Comparison of ENCODE assay signal across 8 cellular contexts in genomic region chr1:28668956-28669719, GRCh38. TPM values are rescaled to one million over a fixed set of nuclear protein-coding genes. Genes with fewer than 3 reads are reported as not detected.
DNase-seq lines count a peak whose midpoint lies in the region; ATAC-seq lines count a peak whose summit lies in the region.

No MANE protein-coding gene starts in this region.

- H3K27me3 ChIP-seq in duodenal mucosa (ENCODE audit: control insufficient read depth in 1 of 2, insufficient read depth in 2 of 2, low read length in 2 of 2): no peaks in the 10 kb centered on the region
- no peaks in the 10 kb centered on the region for H3K27me3 ChIP-seq in mesenchymal stem cell (ENCODE audit: control insufficient read depth in 1 of 2, insufficient read depth in 1 of 2, low read length in 2 of 2)

- no peak overlapping the region for H4K8ac ChIP-seq in mesenchymal stem cell (ENCODE audit: low read length)

- H3K79me1 ChIP-seq in mesenchymal stem cell (replicated peaks; ENCODE audit: low read length, poor library complexity, severe bottlenecking): peaks cover 6% of the 10 kb centered on the region

- no peak overlapping the region for H2AK5ac ChIP-seq in mesenchymal stem cell (ENCODE audit: low read length, severe bottlenecking)

- H2AFZ ChIP-seq in mesenchymal stem cell (ENCODE audit: low read depth, low read length): no peak overlapping the region

- peak overlapping the region; percentile 72 to 97 for H3K4me3 ChIP-seq in duodenal mucosa (ENCODE audit: low read depth in 1 of 2, low read length in 2 of 2)
- H3K4me3 ChIP-seq in mesenchymal stem cell (ENCODE audit: insufficient read depth in 1 of 2, low read depth in 1 of 2, low read length in 2 of 2): peak overlapping the region; percentile 65 to 94

- H3K18ac ChIP-seq in mesenchymal stem cell (ENCODE audit: low read depth in 1 of 2, low read length in 2 of 2): peak overlapping the region; percentile 79 to 81

- WGBS in mesenchymal stem cell: 2% methylated on average over 40 of the region's 63 CpGs

- H3K4me2 ChIP-seq in mesenchymal stem cell (ENCODE audit: low read length, poor library complexity, severe bottlenecking): peak overlapping the region; percentile 54

- no peak overlapping the region for H2BK12ac ChIP-seq in mesenchymal stem cell (ENCODE audit: low read length in 2 of 2)

- H2BK5ac ChIP-seq in mesenchymal stem cell (ENCODE audit: low read depth, low read length, poor library complexity, severe bottlenecking): peak overlapping the region; percentile 77

- peaks cover 4 to 6% of the 10 kb centered on the region in 2 donors for H3K4me1 ChIP-seq in duodenal mucosa (ENCODE audit: control insufficient read depth in 1 of 2, insufficient read depth in 2 of 2, low read length in 2 of 2)
- peaks cover 6% of the 10 kb centered on the region for H3K4me1 ChIP-seq in mesenchymal stem cell (ENCODE audit: control insufficient read depth, insufficient read depth, low read depth, low read length)

- H3K9ac ChIP-seq in duodenal mucosa (ENCODE audit: low read depth in 1 of 2, low read length in 2 of 2) (peak overlapping the region; percentile 69 to 94), mesenchymal stem cell (ENCODE audit: low read length) (peak overlapping the region; percentile 99)

- H3K14ac ChIP-seq in mesenchymal stem cell (ENCODE audit: low read length in 2 of 2): no peak overlapping the region

- no peaks in the 10 kb centered on the region for H3K36me3 ChIP-seq in duodenal mucosa (ENCODE audit: control insufficient read depth in 1 of 2, insufficient read depth in 2 of 2, low read length in 2 of 2)
- H3K36me3 ChIP-seq in mesenchymal stem cell (ENCODE audit: control insufficient read depth in 1 of 2, insufficient read depth in 2 of 2, low read depth in 1 of 2, low read length in 2 of 2): no peaks in the 10 kb centered on the region

- peak overlapping the region; percentile 84 for H3K27ac ChIP-seq in duodenal mucosa (ENCODE audit: low read depth, low read length)
- H3K27ac ChIP-seq in mesenchymal stem cell (ENCODE audit: low read length, poor library complexity, severe bottlenecking): peak overlapping the region; percentile 82

- peak overlapping the region; percentile 66 for H2BK15ac ChIP-seq in mesenchymal stem cell (ENCODE audit: low read depth, poor library complexity, severe bottlenecking)

- peak; percentile 79 for DNase-seq in Right ventricle myocardium inferior (ENCODE audit: missing footprints)
- DNase-seq in cardiac septum (ENCODE audit: low spot score): no peak
- peak; percentile 65 for DNase-seq in NCI-H2196 treated with DMSO at 0.1 percent for 48 hours (lab: John Stamatoyannopoulos, UW; ENCODE audit: unreplicated experiment)
- peak; percentile 20 to 28 for DNase-seq in activated CD4-positive, alpha-beta T cell treated with anti-CD3 and anti-CD28 coated beads, Interleukin-2, amount 50 U/mL, for 4 hours
- DNase-seq in mesenchymal stem cell: peak; percentile 67
- peak; percentile 12 to 31 for DNase-seq in stimulated activated CD8-positive, alpha-beta memory T cell treated with anti-CD3 and anti-CD28 coated beads, Interleukin-2, amount 100 ng/mL, for 1 hour (ENCODE audit: low read depth in 2 of 2)

- no peak overlapping the region for H4K91ac ChIP-seq in mesenchymal stem cell (ENCODE audit: low read length)

- no peak overlapping the region for H3K23ac ChIP-seq in mesenchymal stem cell (ENCODE audit: low read length in 2 of 2)

- ATAC-seq in Right ventricle myocardium inferior (peak; percentile 86), HG02884 (IDR thresholded peaks at IDR 0.05; ENCODE audit: unreplicated experiment) (peak; percentile 43)

- H3K9me3 ChIP-seq in duodenal mucosa (ENCODE audit: control insufficient read depth in 1 of 2, low read length in 2 of 2) (no peaks in the 10 kb centered on the region), mesenchymal stem cell (ENCODE audit: control insufficient read depth, low read length) (no peaks in the 10 kb centered on the region)

- H3K4ac ChIP-seq in mesenchymal stem cell (ENCODE audit: low read depth in 1 of 2, low read length in 2 of 2): peak overlapping the region; percentile 37 to 71

- H2BK120ac ChIP-seq in mesenchymal stem cell (ENCODE audit: low read depth, low read length): peak overlapping the region; percentile 22

- intact Hi-C loops in Right ventricle myocardium inferior (cut with DNase I) (loop anchor here (2.0 to 5.0 kb wide), 2 partner anchors 20 to 68 kb away; partner anchors contain the start of genes RNU11 and YTHDF2), cardiac septum (cut with DNase I) (loop anchor here (1.0 to 5.0 kb wide), 3 partner anchors 21 to 87 kb away; partner anchors contain the start of genes RNU11 and YTHDF2)

RNA-seq across cellular contexts. Expression of gene GMEB1, which starts 0.6 kb away (rescaled TPM):
- total RNA-seq in Right ventricle myocardium inferior (6.5 TPM), cardiac septum (8.2 TPM)
- polyA plus RNA-seq in mesenchymal stem cell (2013, experiment 1 of 2): 7.2 TPM
- 7.4 TPM for polyA plus RNA-seq in mesenchymal stem cell (2013, experiment 2 of 2)

RNA-seq across cellular contexts. Expression of gene RNU11, which starts 20.7 kb away (rescaled TPM):
- total RNA-seq in Right ventricle myocardium inferior: not detected
- not detected for total RNA-seq in cardiac septum
- polyA plus RNA-seq in mesenchymal stem cell (2013, experiment 1 of 2): not detected
- not detected for polyA plus RNA-seq in mesenchymal stem cell (2013, experiment 2 of 2)

RNA-seq across cellular contexts. Expression of gene TAF12, which starts 26.3 kb away (rescaled TPM):
- total RNA-seq in Right ventricle myocardium inferior: 27.7 TPM
- total RNA-seq in cardiac septum: 17.3 TPM
- 41.7 TPM for polyA plus RNA-seq in mesenchymal stem cell (2013, experiment 1 of 2)
- polyA plus RNA-seq in mesenchymal stem cell (2013, experiment 2 of 2): 41.4 TPM
